Comparison of ENCODE assay signal across 27 cellular contexts in the genomic region with DNA sequence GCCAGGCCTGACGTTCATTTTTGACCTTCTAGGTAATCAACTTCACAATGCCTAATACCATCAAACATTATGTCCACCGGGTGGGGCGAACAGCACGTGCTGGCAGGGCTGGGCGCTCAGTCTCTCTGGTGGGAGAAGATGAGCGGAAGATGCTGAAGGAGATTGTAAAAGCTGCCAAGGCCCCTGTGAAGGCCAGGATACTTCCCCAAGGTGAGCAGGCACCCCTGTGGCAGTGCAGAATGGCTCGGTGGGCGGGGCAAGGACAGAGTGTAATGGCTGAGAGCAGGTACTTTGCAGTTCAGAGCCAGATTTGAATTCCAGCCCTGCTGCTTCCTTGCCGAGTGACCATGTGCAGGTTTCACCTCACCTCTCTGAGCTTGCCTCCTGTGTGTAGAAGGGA.
"Had no signal": no experiment of that assay in that cellular context is flagged by ENCODE, and none has a peak within 500 bp of the region (broad histone marks: within the 10 kb centered on the region; RNA-seq: fewer than 3 reads in every experiment).

No MANE protein-coding gene starts in this region.

- H3K4me3 ChIP-seq: gastrocnemius medialis, lung, neural progenitor cell, ovary, psoas muscle, sigmoid colon, suprapubic skin, transverse colon, upper lobe of right lung, uterus had no signal

- H3K27ac Mint-ChIP-seq: memory B cell; nephron; neural progenitor cell; stimulated activated naive CD8-positive, alpha-beta T cell treated with anti-CD3 and anti-CD28 coated beads, Interleukin-15, amount 100 ng/mL, for 72 hours had no signal

- H3K4me1 ChIP-seq: gastrocnemius medialis, psoas muscle, sigmoid colon, suprapubic skin, transverse colon, upper lobe of right lung, uterus had no signal

- H3K27ac ChIP-seq: epithelial cell of prostate, gastrocnemius medialis, ovary, psoas muscle, sigmoid colon, suprapubic skin, transverse colon, upper lobe of right lung, uterus had no signal

- FAIRE-seq: keratinocyte had no signal

- H3K9me3 ChIP-seq: gastrocnemius medialis, ovary, psoas muscle, sigmoid colon, suprapubic skin, transverse colon, upper lobe of right lung, uterus had no signal

- DNase-seq: cortex of kidney; effector memory CD8-positive, alpha-beta T cell; foreskin fibroblast; gastrocnemius medialis; head of caudate nucleus; naive B cell; nucleus accumbens; ovary; psoas muscle; right cardiac atrium; sigmoid colon; stimulated activated CD4-positive, alpha-beta T cell treated with anti-CD3 and anti-CD28 coated beads, Interleukin-15, amount 100 ng/mL, for 24 hours; stimulated activated CD4-positive, alpha-beta T cell treated with anti-CD3 and anti-CD28 coated beads, Interleukin-2, amount 100 ng/mL, for 48 hours; stimulated activated naive CD4-positive, alpha-beta T cell; stimulated activated naive CD8-positive, alpha-beta T cell treated with anti-CD3 and anti-CD28 coated beads, Interleukin-15, amount 100 ng/mL, for 72 hours; transverse colon; upper lobe of right lung; uterus had no signal

- H3K9ac ChIP-seq: neural progenitor cell had no signal

- H2AFZ ChIP-seq: neural progenitor cell had no signal

- H3K27me3 ChIP-seq: gastrocnemius medialis, neural progenitor cell, ovary, sigmoid colon, suprapubic skin, transverse colon, upper lobe of right lung, uterus had no signal

- H3K4me2 ChIP-seq: neural progenitor cell had no signal

- ATAC-seq: effector memory CD8-positive, alpha-beta T cell; esophagus mucosa; gastrocnemius medialis; left lobe of liver; psoas muscle; right cardiac atrium; stimulated activated naive CD8-positive, alpha-beta T cell treated with anti-CD3 and anti-CD28 coated beads, Interleukin-15, amount 100 ng/mL, for 72 hours; upper lobe of right lung had no signal

- H3K36me3 ChIP-seq: neural progenitor cell, ovary, uterus had no signal

- H3K9me3 Mint-ChIP-seq: effector memory CD8-positive, alpha-beta T cell; memory B cell; naive B cell; nephron; neural progenitor cell; stimulated activated naive CD8-positive, alpha-beta T cell treated with anti-CD3 and anti-CD28 coated beads, Interleukin-15, amount 100 ng/mL, for 72 hours had no signal

- H3K4me3 Mint-ChIP-seq: effector memory CD8-positive, alpha-beta T cell; memory B cell; naive B cell; nephron; neural progenitor cell; stimulated activated naive CD8-positive, alpha-beta T cell treated with anti-CD3 and anti-CD28 coated beads, Interleukin-15, amount 100 ng/mL, for 72 hours had no signal

- H3K27me3 Mint-ChIP-seq: effector memory CD8-positive, alpha-beta T cell; memory B cell; naive B cell; stimulated activated naive CD8-positive, alpha-beta T cell treated with anti-CD3 and anti-CD28 coated beads, Interleukin-15, amount 100 ng/mL, for 72 hours had no signal
